Comparison of ENCODE assay signal across 19 cellular contexts in the genomic region with DNA sequence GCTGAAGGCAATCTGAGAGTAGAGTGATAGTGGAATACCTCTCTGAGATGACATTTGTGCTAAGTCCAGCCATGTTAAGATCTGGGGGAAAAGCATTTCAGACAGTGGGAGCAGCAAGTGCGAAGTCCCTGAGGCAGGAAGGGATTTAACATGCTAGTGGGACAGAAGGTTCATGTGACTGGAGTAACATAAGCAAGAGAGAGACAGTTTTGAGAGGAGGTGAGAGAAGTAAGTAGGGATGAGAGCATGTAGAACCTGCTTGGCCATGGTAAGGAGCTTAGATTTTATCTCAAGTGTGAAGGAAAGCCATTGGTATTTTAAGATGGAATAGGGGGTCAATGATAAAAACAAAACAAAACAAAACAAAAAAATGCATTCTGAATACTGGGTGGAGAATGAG.
DNase-seq lines count a peak whose midpoint lies in the region; ATAC-seq lines count a peak whose summit lies in the region.
"Had no signal": no experiment of that assay in that cellular context is flagged by ENCODE, and none has a peak within 500 bp of the region (broad histone marks: within the 10 kb centered on the region; RNA-seq: fewer than 3 reads in every experiment).

No MANE protein-coding gene starts in this region.

- peaks cover 0 to 2% of the 10 kb centered on the region in 2 donors for H3K9me3 Mint-ChIP-seq in activated T-cell treated with anti-CD3 and anti-CD28 coated beads, Interleukin-2, amount 50 U/mL, for 72 hours
- H3K9me3 Mint-ChIP-seq in activated T-cell treated with anti-CD3 and anti-CD28 coated beads, Interleukin-2, amount 50 U/mL, for 4 hours = no peaks in the 10 kb centered on the region
- no peaks in the 10 kb centered on the region for H3K9me3 Mint-ChIP-seq in stimulated activated naive CD8-positive, alpha-beta T cell treated with anti-CD3 and anti-CD28 coated beads, Interleukin-15, amount 100 ng/mL, for 72 hours
- no peaks in the 10 kb centered on the region for H3K9me3 Mint-ChIP-seq in effector memory CD8-positive, alpha-beta T cell

- H3K4me3 Mint-ChIP-seq in activated T-cell treated with anti-CD3 and anti-CD28 coated beads, Interleukin-2, amount 50 U/mL, for 72 hours = no peak overlapping the region
- H3K4me3 Mint-ChIP-seq in activated T-cell treated with anti-CD3 and anti-CD28 coated beads, Interleukin-2, amount 50 U/mL, for 4 hours = no peak overlapping the region
- no peak overlapping the region for H3K4me3 Mint-ChIP-seq in stimulated activated naive CD8-positive, alpha-beta T cell treated with anti-CD3 and anti-CD28 coated beads, Interleukin-15, amount 100 ng/mL, for 72 hours
- no peak overlapping the region for H3K4me3 Mint-ChIP-seq in effector memory CD8-positive, alpha-beta T cell
- H3K4me3 Mint-ChIP-seq: CD4-positive, CD25-positive, alpha-beta regulatory T cell had no signal

- no peak for DNase-seq in activated T-cell treated with anti-CD3 and anti-CD28 coated beads, Interleukin-2, amount 50 U/mL, for 72 hours
- no peak for DNase-seq in activated T-cell treated with anti-CD3 and anti-CD28 coated beads, Interleukin-2, amount 50 U/mL, for 4 hours
- no peak for DNase-seq in stimulated activated naive CD8-positive, alpha-beta T cell treated with anti-CD3 and anti-CD28 coated beads, Interleukin-15, amount 100 ng/mL, for 72 hours
- no peak for DNase-seq in stimulated activated naive CD8-positive, alpha-beta T cell treated with anti-CD3 and anti-CD28 coated beads, Interleukin-15, Interleukin-2, amounts not matched to agents 100 U/mL and 50 U/mL, for 24 hours
- no peak for DNase-seq in effector memory CD8-positive, alpha-beta T cell
- DNase-seq: DMS153; DND-41; Karpas-422; NCI-H1105 treated with DMSO at 0.1 percent for 48 hours; NCI-H2029; NCI-H446; NCI-H524 treated with DMSO at 0.1 percent for 48 hours; NCI-H82; NK-92 treated with Interleukin-12 subunit alpha and Interleukin-12 subunit beta, amount 100 ng/mL, for 24 hours; SHP77 had no signal

- peaks cover 17% of the 10 kb centered on the region for H3K4me1 Mint-ChIP-seq in activated T-cell treated with anti-CD3 and anti-CD28 coated beads, Interleukin-2, amount 50 U/mL, for 72 hours (ENCODE audit: low read depth)
- peaks cover 1% of the 10 kb centered on the region for H3K4me1 Mint-ChIP-seq in activated T-cell treated with anti-CD3 and anti-CD28 coated beads, Interleukin-2, amount 50 U/mL, for 4 hours (ENCODE audit: low read depth)
- no peaks in the 10 kb centered on the region for H3K4me1 Mint-ChIP-seq in stimulated activated naive CD8-positive, alpha-beta T cell treated with anti-CD3 and anti-CD28 coated beads, Interleukin-15, amount 100 ng/mL, for 72 hours
- peaks cover 0 to 1% of the 10 kb centered on the region in 2 donors for H3K4me1 Mint-ChIP-seq in effector memory CD8-positive, alpha-beta T cell (ENCODE audit: low read depth in 2 of 2)
- H3K4me1 Mint-ChIP-seq: CD4-positive, CD25-positive, alpha-beta regulatory T cell had no signal

- no peak overlapping the region for H3K27ac Mint-ChIP-seq in activated T-cell treated with anti-CD3 and anti-CD28 coated beads, Interleukin-2, amount 50 U/mL, for 72 hours
- no peak overlapping the region for H3K27ac Mint-ChIP-seq in stimulated activated naive CD8-positive, alpha-beta T cell treated with anti-CD3 and anti-CD28 coated beads, Interleukin-15, amount 100 ng/mL, for 72 hours
- H3K27ac Mint-ChIP-seq in effector memory CD8-positive, alpha-beta T cell = no peak overlapping the region

- ATAC-seq in activated T-cell treated with anti-CD3 and anti-CD28 coated beads, Interleukin-2, amount 50 U/mL, for 72 hours (replicated peaks in 1 of 2) = peak; percentile 24 to 60
- ATAC-seq in activated T-cell treated with anti-CD3 and anti-CD28 coated beads, Interleukin-2, amount 50 U/mL, for 4 hours = no peak
- peak; percentile 37 for ATAC-seq in stimulated activated naive CD8-positive, alpha-beta T cell treated with anti-CD3 and anti-CD28 coated beads, Interleukin-15, amount 100 ng/mL, for 72 hours
- no peak for ATAC-seq in stimulated activated naive CD8-positive, alpha-beta T cell treated with anti-CD3 and anti-CD28 coated beads, Interleukin-15, Interleukin-2, amounts not matched to agents 100 U/mL and 50 U/mL, for 24 hours
- peak; percentile 13 for ATAC-seq in effector memory CD8-positive, alpha-beta T cell (replicated peaks)
- ATAC-seq in HG02870 (IDR thresholded peaks at IDR 0.05; ENCODE audit: unreplicated experiment) (no peak), HG03159 (IDR thresholded peaks at IDR 0.05; ENCODE audit: unreplicated experiment) (no peak)
- ATAC-seq: Panc1 had no signal

- H3K27me3 Mint-ChIP-seq in activated T-cell treated with anti-CD3 and anti-CD28 coated beads, Interleukin-2, amount 50 U/mL, for 72 hours (ENCODE audit: low read depth) = no peaks in the 10 kb centered on the region
- H3K27me3 Mint-ChIP-seq in activated T-cell treated with anti-CD3 and anti-CD28 coated beads, Interleukin-2, amount 50 U/mL, for 4 hours (ENCODE audit: low read depth) = no peaks in the 10 kb centered on the region
- H3K27me3 Mint-ChIP-seq in stimulated activated naive CD8-positive, alpha-beta T cell treated with anti-CD3 and anti-CD28 coated beads, Interleukin-15, amount 100 ng/mL, for 72 hours = no peaks in the 10 kb centered on the region
- no peaks in the 10 kb centered on the region for H3K27me3 Mint-ChIP-seq in effector memory CD8-positive, alpha-beta T cell

- peaks cover 0 to 5% of the 10 kb centered on the region in 2 donors for H3K36me3 Mint-ChIP-seq in activated T-cell treated with anti-CD3 and anti-CD28 coated beads, Interleukin-2, amount 50 U/mL, for 72 hours (ENCODE audit: insufficient read depth in 2 of 2)
- H3K36me3 Mint-ChIP-seq in activated T-cell treated with anti-CD3 and anti-CD28 coated beads, Interleukin-2, amount 50 U/mL, for 4 hours (ENCODE audit: insufficient read depth) = no peaks in the 10 kb centered on the region
- no peaks in the 10 kb centered on the region for H3K36me3 Mint-ChIP-seq in effector memory CD8-positive, alpha-beta T cell (ENCODE audit: insufficient read depth)
- H3K36me3 Mint-ChIP-seq: CD4-positive, CD25-positive, alpha-beta regulatory T cell had no signal

Comparison
In these comparisons a context has a peak if more than half of its experiments do, and no peak if none do; other contexts are left out.
1. ATAC-seq: peak in activated T-cell treated with anti-CD3 and anti-CD28 coated beads, Interleukin-2, amount 50 U/mL, for 72 hours (2 of 2), stimulated activated naive CD8-positive, alpha-beta T cell treated with anti-CD3 and anti-CD28 coated beads, Interleukin-15, amount 100 ng/mL, for 72 hours (single experiment) and effector memory CD8-positive, alpha-beta T cell (single experiment); none in activated T-cell treated with anti-CD3 and anti-CD28 coated beads, Interleukin-2, amount 50 U/mL, for 4 hours (0 of 2), stimulated activated naive CD8-positive, alpha-beta T cell treated with anti-CD3 and anti-CD28 coated beads, Interleukin-15, Interleukin-2, amounts not matched to agents 100 U/mL and 50 U/mL, for 24 hours (single experiment), HG02870 (single experiment) and HG03159 (single experiment).